In the genomic region with DNA sequence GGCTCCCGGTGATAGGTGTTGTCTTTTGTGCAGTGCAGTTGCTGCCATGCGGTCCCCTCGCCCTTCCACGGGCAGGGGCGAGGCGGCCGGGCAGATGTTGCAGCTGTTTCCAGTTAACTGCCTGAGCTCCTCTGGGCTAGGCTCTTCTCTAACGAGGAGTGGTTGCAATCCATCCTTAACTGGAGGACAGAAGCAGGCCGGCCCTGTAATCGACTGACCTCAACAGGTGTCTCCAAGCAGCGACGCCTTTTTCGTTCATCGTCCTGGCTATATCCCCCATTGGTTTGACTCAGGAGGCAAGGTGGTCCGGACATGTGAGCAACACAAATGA, we compare ENCODE assay signal across 8 cellular contexts. TPM values are rescaled to one million over a fixed set of nuclear protein-coding genes. Genes with fewer than 3 reads are reported as not detected.
DNase-seq lines count a peak whose midpoint lies in the region; TF ChIP-seq lines count a peak whose summit lies in the region.

No MANE protein-coding gene starts in this region.

- H3K9me3 ChIP-seq in breast epithelium (no peaks in the 10 kb centered on the region), mesenchymal stem cell (ENCODE audit: control insufficient read depth, low read length) (no peaks in the 10 kb centered on the region)

- peak overlapping the region; percentile 97 for H2BK15ac ChIP-seq in mesenchymal stem cell (ENCODE audit: low read depth, poor library complexity, severe bottlenecking)

- peak overlapping the region; percentile 89 for H2BK120ac ChIP-seq in mesenchymal stem cell (ENCODE audit: low read depth, low read length)

- no peak for TF ChIP-seq POLR2A in breast epithelium (IDR thresholded peaks at IDR 0.05)

- H3K27me3 ChIP-seq in breast epithelium (no peaks in the 10 kb centered on the region), mesenchymal stem cell (ENCODE audit: control insufficient read depth in 1 of 2, insufficient read depth in 1 of 2, low read length in 2 of 2) (no peaks in the 10 kb centered on the region)

- intact Hi-C loops in breast epithelium (cut with DNase I; ENCODE audit: low total_unique reads): no loop called here

- peak overlapping the region in 1 of 2 experiments; percentile 29 for H2BK12ac ChIP-seq in mesenchymal stem cell (ENCODE audit: low read length in 2 of 2)

- H3K79me1 ChIP-seq in mesenchymal stem cell (replicated peaks; ENCODE audit: low read length, poor library complexity, severe bottlenecking): peaks cover 2% of the 10 kb centered on the region

- peak overlapping the region in 1 of 2 experiments; percentile 97 for H3K14ac ChIP-seq in mesenchymal stem cell (ENCODE audit: low read length in 2 of 2)

- H3K4ac ChIP-seq in mesenchymal stem cell (ENCODE audit: low read depth in 1 of 2, low read length in 2 of 2): peak overlapping the region; percentile 68 to 99

- no peaks in the 10 kb centered on the region for H3K4me1 ChIP-seq in breast epithelium
- peaks cover 12% of the 10 kb centered on the region for H3K4me1 ChIP-seq in mesenchymal stem cell (ENCODE audit: control insufficient read depth, insufficient read depth, low read depth, low read length)
- no peaks in the 10 kb centered on the region for H3K4me1 ChIP-seq in urinary bladder (ENCODE audit: insufficient read depth)

- peak overlapping the region; percentile 89 for H3K18ac ChIP-seq in mesenchymal stem cell (ENCODE audit: low read depth in 1 of 2, low read length in 2 of 2)

- peak overlapping the region; percentile 92 for H3K4me2 ChIP-seq in mesenchymal stem cell (ENCODE audit: low read length, poor library complexity, severe bottlenecking)

- peak overlapping the region; percentile 86 to 95 (median 89) for H3K4me3 ChIP-seq in breast epithelium
- H3K4me3 ChIP-seq in mesenchymal stem cell (ENCODE audit: insufficient read depth in 1 of 2, low read depth in 1 of 2, low read length in 2 of 2): peak overlapping the region; percentile 64 to 79
- peak overlapping the region; percentile 82 for H3K4me3 ChIP-seq in urinary bladder (ENCODE audit: low read depth, low read length)

- 2% methylated on average over 14 of the region's 15 CpGs for WGBS in mesenchymal stem cell
- 1% methylated on average over 15 of the region's 15 CpGs for WGBS in urinary bladder

- H2AFZ ChIP-seq in mesenchymal stem cell (ENCODE audit: low read depth, low read length): peak overlapping the region; percentile 36

- H2AK5ac ChIP-seq in mesenchymal stem cell (ENCODE audit: low read length, severe bottlenecking): peak overlapping the region; percentile 0

- TF ChIP-seq CTCF in breast epithelium (IDR thresholded peaks at IDR 0.05) (no peak), GM20000 (IDR thresholded peaks at IDR 0.05; ENCODE audit: extremely low read depth, missing control alignments) (no peak)

- H3K9ac ChIP-seq in mesenchymal stem cell (ENCODE audit: low read length): peak overlapping the region; percentile 93

- peak overlapping the region; percentile 94 for H4K91ac ChIP-seq in mesenchymal stem cell (ENCODE audit: low read length)

- peak overlapping the region; percentile 94 for H4K8ac ChIP-seq in mesenchymal stem cell (ENCODE audit: low read length)

- peak overlapping the region in 1 of 2 experiments; percentile 92 for H3K23ac ChIP-seq in mesenchymal stem cell (ENCODE audit: low read length in 2 of 2)

- H3K36me3 ChIP-seq in breast epithelium: no peaks in the 10 kb centered on the region
- H3K36me3 ChIP-seq in mesenchymal stem cell (ENCODE audit: control insufficient read depth in 1 of 2, insufficient read depth in 2 of 2, low read depth in 1 of 2, low read length in 2 of 2): peaks cover 9 to 25% of the 10 kb centered on the region in 2 experiments
- no peaks in the 10 kb centered on the region for H3K36me3 ChIP-seq in urinary bladder (ENCODE audit: insufficient read depth)

- H2BK5ac ChIP-seq in mesenchymal stem cell (ENCODE audit: low read depth, low read length, poor library complexity, severe bottlenecking): peak overlapping the region; percentile 60

- H3K27ac ChIP-seq in breast epithelium: peak overlapping the region; percentile 97 to 99
- H3K27ac ChIP-seq in mesenchymal stem cell (ENCODE audit: low read length, poor library complexity, severe bottlenecking): peak overlapping the region; percentile 92
- peak overlapping the region; percentile 88 for H3K27ac ChIP-seq in urinary bladder (ENCODE audit: low read depth)

- DNase-seq in DMS53 treated with DMSO at 0.1 percent for 48 hours (lab: John Stamatoyannopoulos, UW; ENCODE audit: unreplicated experiment) (peak; percentile 58), LHCN-M2 (ENCODE audit: low read depth) (peak; percentile 58), breast epithelium (ENCODE audit: low spot score in 2 of 2) (no peak), mesenchymal stem cell (no peak), GM20000 (ENCODE audit: low spot score) (no peak), AG20443 (ENCODE audit: low spot score) (no peak), UCSD-AML1 (lab: John Stamatoyannopoulos, UW; ENCODE audit: unreplicated experiment) (no peak)

RNA-seq across cellular contexts. Expression of gene TSC22D1, which starts 1.9 kb away (rescaled TPM):
- total RNA-seq in LHCN-M2 (2014; rRNA removed) (39.6 and 44.7 TPM in 2 replicates), breast epithelium (100 to 1,000 TPM in 2 of 3 donors, 10 to 100 TPM in 1; 74.2 to 235 (median 232) TPM), urinary bladder (104 TPM)
- polyA plus RNA-seq in LHCN-M2 (2012): 23.8 TPM
- 88.9 TPM for polyA plus RNA-seq in mesenchymal stem cell (2013, experiment 1 of 2)
- 89.1 TPM for polyA plus RNA-seq in mesenchymal stem cell (2013, experiment 2 of 2)
- polyA plus RNA-seq in urinary bladder: 240 TPM

Comparison
In these comparisons a context has a peak if more than half of its experiments do, and no peak if none do; other contexts are left out.
1. DNase-seq: peak in DMS53 treated with DMSO at 0.1 percent for 48 hours (single experiment) and LHCN-M2 (single experiment); none in breast epithelium (0 of 2), mesenchymal stem cell (single experiment), GM20000 (single experiment), AG20443 (single experiment) and UCSD-AML1 (single experiment).
2. Peak in every context shown above with its lines, with median percentiles within 50 percentile points of each other: H3K27ac ChIP-seq and H3K4me3 ChIP-seq.